In genomic region chr3:134242649-134243637, GRCh38 we compare ENCODE assay signal across 10 cellular contexts. TPM values are rescaled to one million over a fixed set of nuclear protein-coding genes. Genes with fewer than 3 reads are reported as not detected.
DNase-seq lines count a peak whose midpoint lies in the region; FAIRE-seq and TF ChIP-seq lines count a peak whose summit lies in the region.
"Had no signal": no experiment of that assay in that cellular context is flagged by ENCODE, and none has a peak within 500 bp of the region (broad histone marks: within the 10 kb centered on the region; RNA-seq: fewer than 3 reads in every experiment).

No MANE protein-coding gene starts in this region.

- no peak overlapping the region for H3K27ac Mint-ChIP-seq in activated CD4-positive, alpha-beta T cell treated with anti-CD3 and anti-CD28 coated beads, Interleukin-2, amount 10 ng/mL, durations not matched to agents 24 days and 14 days
- H3K27ac Mint-ChIP-seq: brain had no signal

- no peak overlapping the region for H2AFZ ChIP-seq in hepatocyte

- no peaks in the 10 kb centered on the region for H3K36me3 ChIP-seq in cardiac muscle cell
- H3K36me3 ChIP-seq in hepatocyte (replicated peaks; ENCODE audit: insufficient read depth, low read depth), result no peaks in the 10 kb centered on the region
- H3K36me3 ChIP-seq: thyroid gland had no signal

- H3K27me3 Mint-ChIP-seq in activated CD4-positive, alpha-beta T cell treated with anti-CD3 and anti-CD28 coated beads, Interleukin-2, amount 10 ng/mL, durations not matched to agents 24 days and 14 days, result peaks cover 24% of the 10 kb centered on the region
- H3K27me3 Mint-ChIP-seq: brain had no signal

- H3K36me3 Mint-ChIP-seq in activated CD4-positive, alpha-beta T cell treated with anti-CD3 and anti-CD28 coated beads, Interleukin-2, amount 10 ng/mL, durations not matched to agents 24 days and 14 days (ENCODE audit: low read depth), result peaks cover 2% of the 10 kb centered on the region

- H4K20me1 ChIP-seq in hepatocyte (ENCODE audit: insufficient read depth, poor library complexity, severe bottlenecking), result peaks cover 87% of the 10 kb centered on the region

- no peaks in the 10 kb centered on the region for H3K9me2 ChIP-seq in hepatocyte (replicated peaks; ENCODE audit: insufficient read depth)

- no peak overlapping the region for H3K4me3 Mint-ChIP-seq in activated CD4-positive, alpha-beta T cell treated with anti-CD3 and anti-CD28 coated beads, Interleukin-2, amount 10 ng/mL, durations not matched to agents 24 days and 14 days
- H3K4me3 Mint-ChIP-seq: brain had no signal

- FAIRE-seq in urothelium cell line (lab: Jason Lieb, UNC), result no peak

- no peaks in the 10 kb centered on the region for H3K9me3 Mint-ChIP-seq in activated CD4-positive, alpha-beta T cell treated with anti-CD3 and anti-CD28 coated beads, Interleukin-2, amount 10 ng/mL, durations not matched to agents 24 days and 14 days

- no peaks in the 10 kb centered on the region for H3K9me3 ChIP-seq in cardiac muscle cell (ENCODE audit: low read depth)
- no peaks in the 10 kb centered on the region for H3K9me3 ChIP-seq in hepatocyte (ENCODE audit: low read depth)
- H3K9me3 ChIP-seq: thyroid gland had no signal

- H3K27ac ChIP-seq in cardiac muscle cell, result peak overlapping the region; percentile 30
- H3K27ac ChIP-seq in hepatocyte, result peak overlapping the region; percentile 10

- H3K4me2 ChIP-seq in hepatocyte, result peak overlapping the region; percentile 53

- H3K4me1 ChIP-seq in cardiac muscle cell (ENCODE audit: low read depth) (peaks cover 17% of the 10 kb centered on the region), hepatocyte (ENCODE audit: insufficient read depth) (peaks cover 24% of the 10 kb centered on the region)

- intact Hi-C loops in cardiac septum (cut with DNase I), result no loop called here
- intact Hi-C loops in activated CD4-positive, alpha-beta T cell treated with anti-CD3 and anti-CD28 coated beads, Interleukin-2, amount 10 ng/mL, durations not matched to agents 24 days and 14 days (cut with micrococcal nuclease), result no loop called here

- no peak overlapping the region for H3K4me3 ChIP-seq in cardiac muscle cell
- H3K4me3 ChIP-seq in hepatocyte, result no peak overlapping the region
- H3K4me3 ChIP-seq: thyroid gland had no signal

- TF ChIP-seq CTCF in cardiac muscle cell (IDR thresholded peaks at IDR 0.05; ENCODE audit: low read depth, low read length) (no peak), hepatocyte (IDR thresholded peaks at IDR 0.05; ENCODE audit: poor library complexity) (no peak)

- peaks cover 100% of the 10 kb centered on the region for H3K79me2 ChIP-seq in hepatocyte

- H3K27me3 ChIP-seq in cardiac muscle cell (no peaks in the 10 kb centered on the region), hepatocyte (no peaks in the 10 kb centered on the region)
- H3K27me3 ChIP-seq: thyroid gland had no signal

- DNase-seq in cardiac muscle cell (ENCODE audit: low read depth in 1 of 2, low spot score in 1 of 2) (peak in 1 of 2 donors; percentile 86), cardiac septum (ENCODE audit: low spot score) (no peak), SW480 (ENCODE audit: low spot score) (peak; percentile 72), hepatocyte (ENCODE audit: low spot score) (no peak), urothelium cell line (ENCODE audit: low spot score) (peak; percentile 40), cerebellar nuclear complex (lab: John Stamatoyannopoulos, UW) (no peak)
- DNase-seq in activated CD4-positive, alpha-beta T cell treated with anti-CD3 and anti-CD28 coated beads, Interleukin-2, amount 10 ng/mL, durations not matched to agents 24 days and 14 days, result no peak
- no peak for DNase-seq in activated CD8-positive, alpha-beta memory T cell treated with anti-CD3 and anti-CD28 coated beads, Interleukin-2, amount 50 U/mL, for 48 hours
- DNase-seq: thyroid gland had no signal

- 53% methylated on average over 3 of the region's 3 CpGs for WGBS in hepatocyte (ENCODE audit: low lambda C conversion rate, missing lambda C conversion rate)

- peaks cover 24% of the 10 kb centered on the region for H3K4me1 Mint-ChIP-seq in activated CD4-positive, alpha-beta T cell treated with anti-CD3 and anti-CD28 coated beads, Interleukin-2, amount 10 ng/mL, durations not matched to agents 24 days and 14 days

RNA-seq across cellular contexts. Expression of gene RYK, which starts 7.7 kb away (rescaled TPM):
- total RNA-seq in cardiac muscle cell, result 65.9 and 73.3 TPM in 2 replicates
- 61.8 and 75.5 TPM in 2 replicates for polyA plus RNA-seq in cardiac muscle cell
- 44.2 TPM for total RNA-seq in cardiac septum
- 99.5 and 102 TPM in 2 replicates for total RNA-seq in hepatocyte
- polyA plus RNA-seq in hepatocyte, result 56.5 and 66.3 TPM in 2 replicates
- 17.2 and 19.9 TPM in 2 replicates for total RNA-seq in activated CD4-positive, alpha-beta T cell treated with anti-CD3 and anti-CD28 coated beads, Interleukin-2, amount 10 ng/mL, durations not matched to agents 24 days and 14 days

Comparison
In these comparisons a context has a peak if more than half of its experiments do, and no peak if none do; other contexts are left out.
1. DNase-seq: peak in SW480 (single experiment) and urothelium cell line (single experiment); none in cardiac septum (single experiment), hepatocyte (single experiment), cerebellar nuclear complex (0 of 2), activated CD4-positive, alpha-beta T cell treated with anti-CD3 and anti-CD28 coated beads, Interleukin-2, amount 10 ng/mL, durations not matched to agents 24 days and 14 days (single experiment) and activated CD8-positive, alpha-beta memory T cell treated with anti-CD3 and anti-CD28 coated beads, Interleukin-2, amount 50 U/mL, for 48 hours (single experiment).